Comparison of ENCODE assay signal across 18 cellular contexts in genomic region chr9:68672625-68673024, GRCh38.
"Had no signal": no experiment of that assay in that cellular context is flagged by ENCODE, and none has a peak within 500 bp of the region (broad histone marks: within the 10 kb centered on the region; RNA-seq: fewer than 3 reads in every experiment).

No MANE protein-coding gene starts in this region.

- DNase-seq: Karpas-422, KG1, MG63, NCI-H1092, NCI-H1105 treated with DMSO at 0.1 percent for 48 hours, NCI-H1417 treated with DMSO at 0.1 percent for 48 hours, NCI-H146, NCI-H1694 treated with DMSO at 0.1 percent for 48 hours, NCI-H1930, NCI-H2081, NCI-H2107, NCI-H2227 treated with DMSO at 0.1 percent for 48 hours, NCI-H524, NCI-H69, NCI-H774, RPMI8226, SHP77, SK-N-SH had no signal

- H3K36me3 ChIP-seq: MG63 had no signal

- H3K4me3 ChIP-seq: MG63 had no signal

- H3K27me3 ChIP-seq: MG63 had no signal

- H3K9me3 ChIP-seq: MG63, SK-N-SH had no signal
